In the genomic region with DNA sequence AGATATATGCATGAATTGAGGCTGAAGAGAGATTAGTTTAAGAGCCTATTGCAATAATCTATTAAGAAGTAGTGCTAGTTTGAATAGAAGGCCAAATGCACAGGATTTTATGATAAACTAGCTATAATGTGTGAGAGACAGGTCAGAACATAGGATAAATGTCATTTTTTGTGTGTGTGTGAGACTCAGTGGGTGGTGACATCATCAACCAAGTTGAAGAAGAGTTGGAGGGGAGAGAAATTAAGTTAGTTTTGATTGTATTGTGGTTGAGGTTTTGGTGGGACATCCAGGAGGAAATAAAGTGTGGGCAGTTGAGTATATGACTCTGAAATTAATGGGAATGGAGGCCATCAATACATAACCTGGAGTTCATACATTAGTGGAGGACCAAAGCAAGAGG, we compare ENCODE assay signal across 30 cellular contexts.
DNase-seq lines count a peak whose midpoint lies in the region; ATAC-seq, FAIRE-seq and TF ChIP-seq lines count a peak whose summit lies in the region.
"Had no signal": no experiment of that assay in that cellular context is flagged by ENCODE, and none has a peak within 500 bp of the region (broad histone marks: within the 10 kb centered on the region; RNA-seq: fewer than 3 reads in every experiment).

No MANE protein-coding gene starts in this region.

- DNase-seq in HepG2 (ENCODE audit: low spot score) (no peak), right lobe of liver (no peak), D721Med (ENCODE audit: insufficient read length, low spot score) (no peak), smooth muscle cell (lab: John Stamatoyannopoulos, UW; ENCODE audit: unreplicated experiment) (no peak)
- DNase-seq: 8988T; ACHN; AML-193; BE2C; C1 segment of cervical spinal cord; Caco-2; Calu3; CD4-positive, alpha-beta memory T cell; CD4-positive, alpha-beta T cell; CD4-positive, CD25-positive, alpha-beta regulatory T cell; CD8-positive, alpha-beta memory T cell; CD8-positive, alpha-beta T cell; COR-L47; DMS 273 treated with DMSO at 0.1 percent for 48 hours; DMS153; DMS53; DMS79; DMS79 treated with DMSO at 0.1 percent for 48 hours; DND-41; EL had no signal

- no TSS peak for BruUV-seq in HepG2 (replicated peaks; lab: Mats Ljungman, UMichigan)

- H3K79me2 ChIP-seq in HepG2 (ENCODE audit: insufficient read depth, low read length) (no peaks in the 10 kb centered on the region), smooth muscle cell (ENCODE audit: low read depth) (no peaks in the 10 kb centered on the region)

- TF ChIP-seq POLR2A in HepG2 (IDR thresholded peaks at IDR 0.05; ENCODE audit: insufficient read depth in 1 of 2, low read depth in 2 of 2, low read length in 2 of 2): no peak
- TF ChIP-seq POLR2A in right lobe of liver (IDR thresholded peaks at IDR 0.05): no peak

- H2AFZ ChIP-seq in HepG2 (ENCODE audit: low read length) (no peak overlapping the region), smooth muscle cell (ENCODE audit: low read depth) (no peak overlapping the region)

- TF ChIP-seq EP300 in HepG2 (IDR thresholded peaks at IDR 0.05; ENCODE audit: low read depth in 2 of 2, low read length in 2 of 2) (no peak), HepG2 (CRISPR knock-in tag; IDR thresholded peaks at IDR 0.05; ENCODE audit: borderline replicate concordance) (no peak)

- no peak overlapping the region for H3K4me2 ChIP-seq in HepG2 (ENCODE audit: low read depth, low read length)
- no peak overlapping the region for H3K4me2 ChIP-seq in smooth muscle cell
- H3K4me2 ChIP-seq: A549; BLaER1; BLaER1 treated with 17β-estradiol and CSF1 and Interleukin-3, amounts not matched to agents 10 nM and 100 nM had no signal

- H3K9ac ChIP-seq in HepG2 (ENCODE audit: insufficient read depth, low read depth, low read length) (no peak overlapping the region), smooth muscle cell (ENCODE audit: low read depth) (no peak overlapping the region)
- H3K9ac ChIP-seq: BLaER1; BLaER1 treated with 17β-estradiol and CSF1 and Interleukin-3, amounts not matched to agents 10 nM and 100 nM had no signal

- H3K4me3 ChIP-seq in HepG2 (replicated peaks in 1 of 3; ENCODE audit: insufficient read depth in 1 of 3, low read depth in 2 of 3, low read length in 3 of 3) (no peak overlapping the region), right lobe of liver (no peak overlapping the region), smooth muscle cell (no peak overlapping the region)
- H3K4me3 ChIP-seq: A549; BLaER1; BLaER1 treated with 17β-estradiol and CSF1 and Interleukin-3, amounts not matched to agents 10 nM and 100 nM had no signal

- TF ChIP-seq CTCF in HepG2 (CRISPR knock-in tag; IDR thresholded peaks at IDR 0.05): no peak
- TF ChIP-seq CTCF in right lobe of liver (IDR thresholded peaks at IDR 0.05): no peak
- TF ChIP-seq CTCF in D721Med (IDR thresholded peaks at IDR 0.05; ENCODE audit: insufficient read depth, missing control alignments): no peak
- TF ChIP-seq CTCF in smooth muscle cell (IDR thresholded peaks at IDR 0.05; ENCODE audit: borderline replicate concordance, insufficient read depth, poor library complexity, severe bottlenecking): no peak

- no peaks in the 10 kb centered on the region for H3F3A ChIP-seq in smooth muscle cell (ENCODE audit: low read depth)

- H4K20me1 ChIP-seq in HepG2 (ENCODE audit: insufficient read depth, low read length) (no peaks in the 10 kb centered on the region), smooth muscle cell (ENCODE audit: low read depth) (no peaks in the 10 kb centered on the region)
- H4K20me1 ChIP-seq: BLaER1; BLaER1 treated with 17β-estradiol and CSF1 and Interleukin-3, amounts not matched to agents 10 nM and 100 nM had no signal

- no peak for FAIRE-seq in HepG2 (lab: Jason Lieb, UNC)
- FAIRE-seq in D721Med (lab: Jason Lieb, UNC): peak; percentile 72
- FAIRE-seq: A204.1, A549 had no signal

- ATAC-seq in HepG2 (no peak), right lobe of liver (no peak)
- ATAC-seq: A549; CD8-positive, alpha-beta T cell had no signal

- POLR2A ChIA-PET in HepG2 (lab: Yijun Ruan, JAX): no interaction called here

- in situ Hi-C loops in HepG2 (cut with HindIII; ENCODE audit: extremely low pct_ligation_motif_present, low pct_unique_long_range_greater_than_20kb): no loop called here

- CTCF ChIA-PET in HepG2 (lab: Yijun Ruan, JAX; ENCODE audit: low intra/inter-chr PET ratio, low total read pairs): no interaction called here

- H3K9me3 ChIP-seq in HepG2 (ENCODE audit: low read length) (peaks cover 74% of the 10 kb centered on the region), right lobe of liver (no peaks in the 10 kb centered on the region), smooth muscle cell (replicated peaks; ENCODE audit: low read depth) (peaks cover 5% of the 10 kb centered on the region)
- H3K9me3 ChIP-seq: A549; BE2C; BLaER1; BLaER1 treated with 17β-estradiol and CSF1 and Interleukin-3, amounts not matched to agents 10 nM and 100 nM; Caco-2 had no signal

- H3K4me1 ChIP-seq in HepG2 (ENCODE audit: insufficient read depth, low read length): no peaks in the 10 kb centered on the region
- no peaks in the 10 kb centered on the region for H3K4me1 ChIP-seq in right lobe of liver
- H3K4me1 ChIP-seq in smooth muscle cell (ENCODE audit: low read depth): no peaks in the 10 kb centered on the region
- H3K4me1 ChIP-seq: A549; BE2C; BLaER1; BLaER1 treated with 17β-estradiol and CSF1 and Interleukin-3, amounts not matched to agents 10 nM and 100 nM; Caco-2 had no signal

- intact Hi-C loops in HepG2 (cut with micrococcal nuclease; ENCODE audit: unreplicated experiment): no loop called here
- intact Hi-C loops in right lobe of liver (cut with DNase I): no loop called here

- no peaks in the 10 kb centered on the region for H3K36me3 ChIP-seq in HepG2 (replicated peaks in 1 of 2; ENCODE audit: control insufficient read depth in 1 of 2, insufficient read depth in 2 of 2, low read length in 2 of 2)
- H3K36me3 ChIP-seq in right lobe of liver: no peaks in the 10 kb centered on the region
- H3K36me3 ChIP-seq in smooth muscle cell (ENCODE audit: low read depth): no peaks in the 10 kb centered on the region
- H3K36me3 ChIP-seq: BE2C; BLaER1; BLaER1 treated with 17β-estradiol and CSF1 and Interleukin-3, amounts not matched to agents 10 nM and 100 nM had no signal

- no peaks in the 10 kb centered on the region for H3K27me3 ChIP-seq in HepG2 (ENCODE audit: control insufficient read depth in 1 of 2, insufficient read depth in 2 of 2, low read length in 2 of 2)
- H3K27me3 ChIP-seq in right lobe of liver: no peaks in the 10 kb centered on the region
- H3K27me3 ChIP-seq in smooth muscle cell (ENCODE audit: low read depth): no peaks in the 10 kb centered on the region
- H3K27me3 ChIP-seq: BE2C; BLaER1; BLaER1 treated with 17β-estradiol and CSF1 and Interleukin-3, amounts not matched to agents 10 nM and 100 nM had no signal

- TF ChIP-seq RAD21 in HepG2 (CRISPR knock-in tag; IDR thresholded peaks at IDR 0.05): no peak

- H3K27ac ChIP-seq in HepG2 (ENCODE audit: extremely low read length, insufficient read depth, low read length): no peak overlapping the region
- no peak overlapping the region for H3K27ac ChIP-seq in right lobe of liver
- no peak overlapping the region for H3K27ac ChIP-seq in smooth muscle cell (ENCODE audit: low read depth)
- H3K27ac ChIP-seq: 22Rv1; A549; BLaER1; BLaER1 treated with 17β-estradiol and CSF1 and Interleukin-3, amounts not matched to agents 10 nM and 100 nM; C4-2B had no signal

TF ChIP-seq in HepG2, 621 proteins besides CTCF, POLR2A, EP300 and RAD21:
- TF ChIP-seq, protein P1, sequence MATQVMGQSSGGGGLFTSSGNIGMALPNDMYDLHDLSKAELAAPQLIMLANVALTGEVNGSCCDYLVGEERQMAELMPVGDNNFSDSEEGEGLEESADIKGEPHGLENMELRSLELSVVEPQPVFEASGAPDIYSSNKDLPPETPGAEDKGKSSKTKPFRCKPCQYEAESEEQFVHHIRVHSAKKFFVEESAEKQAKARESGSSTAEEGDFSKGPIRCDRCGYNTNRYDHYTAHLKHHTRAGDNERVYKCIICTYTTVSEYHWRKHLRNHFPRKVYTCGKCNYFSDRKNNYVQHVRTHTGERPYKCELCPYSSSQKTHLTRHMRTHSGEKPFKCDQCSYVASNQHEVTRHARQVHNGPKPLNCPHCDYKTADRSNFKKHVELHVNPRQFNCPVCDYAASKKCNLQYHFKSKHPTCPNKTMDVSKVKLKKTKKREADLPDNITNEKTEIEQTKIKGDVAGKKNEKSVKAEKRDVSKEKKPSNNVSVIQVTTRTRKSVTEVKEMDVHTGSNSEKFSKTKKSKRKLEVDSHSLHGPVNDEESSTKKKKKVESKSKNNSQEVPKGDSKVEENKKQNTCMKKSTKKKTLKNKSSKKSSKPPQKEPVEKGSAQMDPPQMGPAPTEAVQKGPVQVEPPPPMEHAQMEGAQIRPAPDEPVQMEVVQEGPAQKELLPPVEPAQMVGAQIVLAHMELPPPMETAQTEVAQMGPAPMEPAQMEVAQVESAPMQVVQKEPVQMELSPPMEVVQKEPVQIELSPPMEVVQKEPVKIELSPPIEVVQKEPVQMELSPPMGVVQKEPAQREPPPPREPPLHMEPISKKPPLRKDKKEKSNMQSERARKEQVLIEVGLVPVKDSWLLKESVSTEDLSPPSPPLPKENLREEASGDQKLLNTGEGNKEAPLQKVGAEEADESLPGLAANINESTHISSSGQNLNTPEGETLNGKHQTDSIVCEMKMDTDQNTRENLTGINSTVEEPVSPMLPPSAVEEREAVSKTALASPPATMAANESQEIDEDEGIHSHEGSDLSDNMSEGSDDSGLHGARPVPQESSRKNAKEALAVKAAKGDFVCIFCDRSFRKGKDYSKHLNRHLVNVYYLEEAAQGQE (IDR thresholded peaks at IDR 0.05; ENCODE audit: borderline replicate concordance in 1 of 2, low read depth in 1 of 2, low read length in 2 of 2): no peak
- peak; percentile 68 for TF ChIP-seq CREB1 (IDR thresholded peaks at IDR 0.05)
- no peak for TF ChIP-seq CREB1 (CRISPR knock-in tag; IDR thresholded peaks at IDR 0.05)
- peak; percentile 90 for TF ChIP-seq ATF7 (IDR thresholded peaks at IDR 0.05)
- TF ChIP-seq ATF7 (CRISPR knock-in tag; IDR thresholded peaks at IDR 0.05): no peak
- no peak for TF ChIP-seq U2AF1 (optimal IDR thresholded peaks at IDR 0.05; ENCODE audit: low read depth, low read length)
- TF ChIP-seq ZNF7 (CRISPR knock-in tag; IDR thresholded peaks at IDR 0.05): no peak
- no peak for TF ChIP-seq BCL6 (CRISPR knock-in tag; IDR thresholded peaks at IDR 0.05)
- TF ChIP-seq MED13 (CRISPR knock-in tag; IDR thresholded peaks at IDR 0.05): no peak
- TF ChIP-seq, protein P2, sequence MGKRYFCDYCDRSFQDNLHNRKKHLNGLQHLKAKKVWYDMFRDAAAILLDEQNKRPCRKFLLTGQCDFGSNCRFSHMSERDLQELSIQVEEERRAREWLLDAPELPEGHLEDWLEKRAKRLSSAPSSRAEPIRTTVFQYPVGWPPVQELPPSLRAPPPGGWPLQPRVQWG (CRISPR knock-in tag; IDR thresholded peaks at IDR 0.05; ENCODE audit: borderline replicate concordance, low read depth): no peak
